In genomic region chr12:15688838-15689237, GRCh38 we compare ENCODE assay signal across 9 cellular contexts.
DNase-seq lines count a peak whose midpoint lies in the region; FAIRE-seq and TF ChIP-seq lines count a peak whose summit lies in the region.
"Had no signal": no experiment of that assay in that cellular context is flagged by ENCODE, and none has a peak within 500 bp of the region (broad histone marks: within the 10 kb centered on the region; RNA-seq: fewer than 3 reads in every experiment).

No MANE protein-coding gene starts in this region.

- DNase-seq in NOMO-1 (lab: John Stamatoyannopoulos, UW; ENCODE audit: unreplicated experiment in 2 of 2) (peak; percentile 26 to 64), NOMO-1 treated with dmso at 0.1 percent for 144 hours (lab: John Stamatoyannopoulos, UW; ENCODE audit: unreplicated experiment) (no peak), midbrain (lab: John Stamatoyannopoulos, UW) (peak; percentile 63), uterus (no peak), NCI-H2081 (lab: John Stamatoyannopoulos, UW) (no peak), GM12891 (ENCODE audit: insufficient read length, low spot score) (no peak), 8988T (no peak)

- H3K27me3 ChIP-seq in uterus, result no peaks in the 10 kb centered on the region

- H3K27ac ChIP-seq in uterus, result peak overlapping the region; percentile 56 to 74

- H3K36me3 Mint-ChIP-seq in dendritic cell treated with granulocyte-macrophage colony-stimulating factor and Interleukin-4, amounts not matched to agents 40 ng/mL and 50 ng/mL, for 4 days (ENCODE audit: low read depth), result no peaks in the 10 kb centered on the region

- TF ChIP-seq POLR2A in uterus (IDR thresholded peaks at IDR 0.05) (no peak), GM12891 (IDR thresholded peaks at IDR 0.05; ENCODE audit: low read depth, low read length) (no peak)

- peak overlapping the region; percentile 52 for H3K4me3 Mint-ChIP-seq in dendritic cell treated with granulocyte-macrophage colony-stimulating factor and Interleukin-4, amounts not matched to agents 40 ng/mL and 50 ng/mL, for 4 days
- H3K4me3 Mint-ChIP-seq: activated T-helper 17 cell treated with anti-CD3 and anti-CD28 coated beads, Interleukin-2, amount 50 U/mL, for 72 hours had no signal

- TF ChIP-seq CTCF in uterus (IDR thresholded peaks at IDR 0.05), result no peak

- peak overlapping the region in 1 of 2 donors; percentile 0 for H3K4me3 ChIP-seq in uterus

- peak overlapping the region; percentile 93 for H3K27ac Mint-ChIP-seq in dendritic cell treated with granulocyte-macrophage colony-stimulating factor and Interleukin-4, amounts not matched to agents 40 ng/mL and 50 ng/mL, for 4 days
- H3K27ac Mint-ChIP-seq: activated T-helper 17 cell treated with anti-CD3 and anti-CD28 coated beads, Interleukin-2, amount 50 U/mL, for 72 hours had no signal

- H3K27me3 Mint-ChIP-seq in dendritic cell treated with granulocyte-macrophage colony-stimulating factor and Interleukin-4, amounts not matched to agents 40 ng/mL and 50 ng/mL, for 4 days, result no peaks in the 10 kb centered on the region

- H3K36me3 ChIP-seq in uterus, result no peaks in the 10 kb centered on the region

- intact Hi-C loops in dendritic cell treated with granulocyte-macrophage colony-stimulating factor and Interleukin-4, amounts not matched to agents 40 ng/mL and 50 ng/mL, for 4 days (cut with micrococcal nuclease), result no loop called here
- intact Hi-C loops in uterus (cut with DNase I; ENCODE audit: low total_unique reads), result no loop called here

- no peak for FAIRE-seq in GM12891 (lab: Jason Lieb, UNC)

- H3K9me3 ChIP-seq in uterus, result no peaks in the 10 kb centered on the region

- peaks cover 47% of the 10 kb centered on the region for H3K4me1 Mint-ChIP-seq in dendritic cell treated with granulocyte-macrophage colony-stimulating factor and Interleukin-4, amounts not matched to agents 40 ng/mL and 50 ng/mL, for 4 days (ENCODE audit: low read depth)
- H3K4me1 Mint-ChIP-seq: activated T-helper 17 cell treated with anti-CD3 and anti-CD28 coated beads, Interleukin-2, amount 50 U/mL, for 72 hours had no signal

- H3K9me3 Mint-ChIP-seq in dendritic cell treated with granulocyte-macrophage colony-stimulating factor and Interleukin-4, amounts not matched to agents 40 ng/mL and 50 ng/mL, for 4 days, result peaks cover 6% of the 10 kb centered on the region

- H3K4me1 ChIP-seq in uterus, result no peaks in the 10 kb centered on the region

TF ChIP-seq in GM12891, 5 proteins besides CTCF, POLR2A, EP300 and RAD21:
- TF ChIP-seq POU2F2 (IDR thresholded peaks at IDR 0.05; ENCODE audit: low read depth, low read length), result no peak
- no peak for TF ChIP-seq SPI1 (IDR thresholded peaks at IDR 0.05; ENCODE audit: low read depth, low read length)
- TF ChIP-seq PAX5 (IDR thresholded peaks at IDR 0.05; ENCODE audit: insufficient read depth, low read length, severe bottlenecking), result no peak
- TF ChIP-seq POLR2AphosphoS5 (IDR thresholded peaks at IDR 0.05; ENCODE audit: low read depth, low read length), result no peak
- no peak for TF ChIP-seq TAF1 (IDR thresholded peaks at IDR 0.05; ENCODE audit: low read depth, low read length)

Comparison
In these comparisons a context has a peak if more than half of its experiments do, and no peak if none do; other contexts are left out.
1. DNase-seq: peak in NOMO-1 (2 of 2) and midbrain (single experiment); none in NOMO-1 treated with dmso at 0.1 percent for 144 hours (single experiment), uterus (0 of 2), NCI-H2081 (0 of 2), GM12891 (single experiment) and 8988T (single experiment).